ENCODE assay signal across 18 cellular contexts in genomic region chr7:30180718-30181117, GRCh38. TPM values are rescaled to one million over a fixed set of nuclear protein-coding genes. Genes with fewer than 3 reads are reported as not detected.
DNase-seq lines count a peak whose midpoint lies in the region; ATAC-seq, FAIRE-seq and TF ChIP-seq lines count a peak whose summit lies in the region.
"Had no signal": no experiment of that assay in that cellular context is flagged by ENCODE, and none has a peak within 500 bp of the region (broad histone marks: within the 10 kb centered on the region; RNA-seq: fewer than 3 reads in every experiment).

No MANE protein-coding gene starts in this region.

- H3K4me3 ChIP-seq in GM12878 (no peak overlapping the region), muscle layer of colon (ENCODE audit: low read depth in 1 of 2, low read length in 2 of 2) (no peak overlapping the region), thoracic aorta (no peak overlapping the region)
- H3K4me3 ChIP-seq: A549, HAP-1, SJSA1 had no signal

- no peak overlapping the region for H2AFZ ChIP-seq in GM12878 (ENCODE audit: control insufficient read depth, low read depth, low read length)

- TF ChIP-seq RAD21 in GM12878 (IDR thresholded peaks at IDR 0.05; ENCODE audit: insufficient read depth, low read depth, low read length), result no peak

- WGBS in GM12878 (ENCODE audit: insufficient coverage, insufficient replicate concordance, low lambda C conversion rate, missing lambda C conversion rate), result 43% methylated on average over 2 of the region's 2 CpGs

- H3K27me3 ChIP-seq in GM12878 (replicated peaks in 1 of 2; ENCODE audit: control insufficient read depth in 2 of 2, insufficient read depth in 2 of 2, low read length in 1 of 2), result no peaks in the 10 kb centered on the region
- no peaks in the 10 kb centered on the region for H3K27me3 ChIP-seq in muscle layer of colon (ENCODE audit: control insufficient read depth in 1 of 2, insufficient read depth in 2 of 2, low read length in 2 of 2)
- no peaks in the 10 kb centered on the region for H3K27me3 ChIP-seq in thoracic aorta (replicated peaks; ENCODE audit: insufficient read depth)
- H3K27me3 ChIP-seq: SJSA1 had no signal

- no peaks in the 10 kb centered on the region for H3K79me2 ChIP-seq in GM12878 (ENCODE audit: control insufficient read depth, insufficient read depth, low read length)

- H3K9me3 ChIP-seq in GM12878 (replicated peaks; ENCODE audit: control insufficient read depth, insufficient read depth, low read length) (no peaks in the 10 kb centered on the region), muscle layer of colon (ENCODE audit: low read length) (no peaks in the 10 kb centered on the region), thoracic aorta (no peaks in the 10 kb centered on the region)
- H3K9me3 ChIP-seq: A549, HAP-1, SJSA1 had no signal

- no TSS peak for BruUV-seq in GM12878 (replicated peaks; lab: Mats Ljungman, UMichigan)

- H3K9ac ChIP-seq in GM12878 (ENCODE audit: control insufficient read depth, insufficient read depth, low read length) (no peak overlapping the region), muscle layer of colon (ENCODE audit: low read length) (no peak overlapping the region)

- TF ChIP-seq CTCF in GM12878 (IDR thresholded peaks at IDR 0.05 in 2 of 3, conservative IDR thresholded peaks at IDR 0.05 in 1 of 3; ENCODE audit: control insufficient read depth in 2 of 3, extremely low read depth in 1 of 3, insufficient read depth in 1 of 3, low read depth in 3 of 3, low read length in 3 of 3), result no peak
- no peak for TF ChIP-seq CTCF in thoracic aorta (IDR thresholded peaks at IDR 0.05)

- no peak for DNase-seq in GM12891 (ENCODE audit: insufficient read length, low spot score)
- no peak for DNase-seq in GM12878 (ENCODE audit: low read depth, low spot score)
- no peak for DNase-seq in thoracic aorta (ENCODE audit: low spot score)
- no peak for DNase-seq in islet precursor cell
- DNase-seq in Ammon's horn (ENCODE audit: low spot score), result no peak
- DNase-seq: C1 segment of cervical spinal cord, DMS153, EL, MV-4-11, NCI-H1436 treated with DMSO at 0.1 percent for 48 hours, NCI-H2081 treated with DMSO at 0.1 percent for 48 hours, NCI-H510A treated with DMSO at 0.1 percent for 48 hours had no signal

- in situ Hi-C loops in GM12878 (cut with MboI), result no loop called here

- SMC1A ChIA-PET in GM12878 (lab: Charles Lee; ENCODE audit: uncharacterized antibody, unreplicated experiment), result interaction anchor here (0.9 to 11.2 kb wide), 9 partner anchors 12 to 95 kb away, joined by 3 to 87 read pairs (median 41); no protein-coding TSS in a partner anchor

- no peaks in the 10 kb centered on the region for H4K20me1 ChIP-seq in GM12878 (ENCODE audit: control insufficient read depth, insufficient read depth)

- no peak overlapping the region for H3K4me2 ChIP-seq in GM12878 (ENCODE audit: control insufficient read depth, insufficient read depth)
- H3K4me2 ChIP-seq: A549 had no signal

- peaks cover 32% of the 10 kb centered on the region for H3K4me1 ChIP-seq in GM12878 (ENCODE audit: control insufficient read depth, insufficient read depth, low read length)
- peaks cover 52% of the 10 kb centered on the region for H3K4me1 ChIP-seq in muscle layer of colon (ENCODE audit: insufficient read depth, low read length)
- H3K4me1 ChIP-seq in thoracic aorta (ENCODE audit: control insufficient read depth in 1 of 2, low read depth in 2 of 2), result peaks cover 43 to 96% of the 10 kb centered on the region in 2 donors
- H3K4me1 ChIP-seq: A549, HAP-1, SJSA1 had no signal

- TF ChIP-seq POLR2A in GM12891 (IDR thresholded peaks at IDR 0.05; ENCODE audit: low read depth, low read length) (no peak), GM12878 (IDR thresholded peaks at IDR 0.05; ENCODE audit: low read depth, low read length) (no peak)

- FAIRE-seq in GM12891 (lab: Jason Lieb, UNC) (peak; percentile 16), GM12878 (lab: Jason Lieb, UNC) (no peak)
- FAIRE-seq: A549 had no signal

- POLR2A ChIA-PET in GM12878 (lab: Charles Lee), result interaction anchor here (0.5 to 2.2 kb wide), 6 partner anchors 18 to 95 kb away, joined by 3 to 6 read pairs (median 4); no protein-coding TSS in a partner anchor

- no peak overlapping the region for H3K27ac ChIP-seq in GM12878 (ENCODE audit: control insufficient read depth, insufficient read depth)
- H3K27ac ChIP-seq in muscle layer of colon (ENCODE audit: low read depth, low read length), result peak overlapping the region; percentile 21
- H3K27ac ChIP-seq in thoracic aorta, result peak overlapping the region; percentile 87 to 88
- H3K27ac ChIP-seq: A549, SJSA1 had no signal

- CTCF ChIA-PET in GM12878 (lab: Yijun Ruan, JAX), result interaction anchor here (0.8 to 10.4 kb wide), 5 partner anchors 11 to 45 kb away, joined by 3 to 78 read pairs (median 8); no protein-coding TSS in a partner anchor

- RAD21 ChIA-PET in GM12878 (lab: Charles Lee; ENCODE audit: unreplicated experiment), result interaction anchor here (1.1 to 4.3 kb wide), 5 partner anchors 13 to 284 kb away, joined by 3 to 42 read pairs (median 12); no protein-coding TSS in a partner anchor

- ATAC-seq in GM12878, result peak; percentile 44
- ATAC-seq in thoracic aorta (ENCODE audit: insufficient number of reproducible peaks, low FRiP score, low read depth), result no peak
- no peak for ATAC-seq in GM18519 (IDR thresholded peaks at IDR 0.05; ENCODE audit: low FRiP score, unreplicated experiment)
- ATAC-seq in HG03039 (IDR thresholded peaks at IDR 0.05; ENCODE audit: unreplicated experiment), result no peak
- ATAC-seq: A549 had no signal

- intact Hi-C loops in GM12878 (cut with micrococcal nuclease; ENCODE audit: unreplicated experiment), result loop anchor here (2.0 kb wide), 1 partner anchor 20 kb away; no protein-coding TSS in a partner anchor

- TF ChIP-seq EP300 in GM12878 (IDR thresholded peaks at IDR 0.05; ENCODE audit: borderline replicate concordance in 1 of 2, control insufficient read depth in 1 of 2, low read depth in 2 of 2, low read length in 2 of 2), result peak; percentile 49 to 90

- no peaks in the 10 kb centered on the region for H3K36me3 ChIP-seq in GM12878 (ENCODE audit: control insufficient read depth in 2 of 2, insufficient read depth in 2 of 2, low read length in 1 of 2)
- H3K36me3 ChIP-seq in muscle layer of colon (ENCODE audit: insufficient read depth, low read length), result no peaks in the 10 kb centered on the region
- H3K36me3 ChIP-seq in thoracic aorta, result no peaks in the 10 kb centered on the region
- H3K36me3 ChIP-seq: HAP-1, SJSA1 had no signal

TF ChIP-seq in GM12891, 5 proteins besides CTCF, POLR2A, EP300 and RAD21:
- TF ChIP-seq SPI1 (IDR thresholded peaks at IDR 0.05; ENCODE audit: low read depth, low read length) (no peak), POLR2AphosphoS5 (IDR thresholded peaks at IDR 0.05; ENCODE audit: low read depth, low read length) (no peak), PAX5 (IDR thresholded peaks at IDR 0.05; ENCODE audit: insufficient read depth, low read length, severe bottlenecking) (no peak), POU2F2 (IDR thresholded peaks at IDR 0.05; ENCODE audit: low read depth, low read length) (no peak)

TF ChIP-seq in GM12878, 131 proteins besides CTCF, POLR2A, EP300 and RAD21 (continues in another document):
- no peak for TF ChIP-seq PAX8 (IDR thresholded peaks at IDR 0.05)
- TF ChIP-seq, protein P1, sequence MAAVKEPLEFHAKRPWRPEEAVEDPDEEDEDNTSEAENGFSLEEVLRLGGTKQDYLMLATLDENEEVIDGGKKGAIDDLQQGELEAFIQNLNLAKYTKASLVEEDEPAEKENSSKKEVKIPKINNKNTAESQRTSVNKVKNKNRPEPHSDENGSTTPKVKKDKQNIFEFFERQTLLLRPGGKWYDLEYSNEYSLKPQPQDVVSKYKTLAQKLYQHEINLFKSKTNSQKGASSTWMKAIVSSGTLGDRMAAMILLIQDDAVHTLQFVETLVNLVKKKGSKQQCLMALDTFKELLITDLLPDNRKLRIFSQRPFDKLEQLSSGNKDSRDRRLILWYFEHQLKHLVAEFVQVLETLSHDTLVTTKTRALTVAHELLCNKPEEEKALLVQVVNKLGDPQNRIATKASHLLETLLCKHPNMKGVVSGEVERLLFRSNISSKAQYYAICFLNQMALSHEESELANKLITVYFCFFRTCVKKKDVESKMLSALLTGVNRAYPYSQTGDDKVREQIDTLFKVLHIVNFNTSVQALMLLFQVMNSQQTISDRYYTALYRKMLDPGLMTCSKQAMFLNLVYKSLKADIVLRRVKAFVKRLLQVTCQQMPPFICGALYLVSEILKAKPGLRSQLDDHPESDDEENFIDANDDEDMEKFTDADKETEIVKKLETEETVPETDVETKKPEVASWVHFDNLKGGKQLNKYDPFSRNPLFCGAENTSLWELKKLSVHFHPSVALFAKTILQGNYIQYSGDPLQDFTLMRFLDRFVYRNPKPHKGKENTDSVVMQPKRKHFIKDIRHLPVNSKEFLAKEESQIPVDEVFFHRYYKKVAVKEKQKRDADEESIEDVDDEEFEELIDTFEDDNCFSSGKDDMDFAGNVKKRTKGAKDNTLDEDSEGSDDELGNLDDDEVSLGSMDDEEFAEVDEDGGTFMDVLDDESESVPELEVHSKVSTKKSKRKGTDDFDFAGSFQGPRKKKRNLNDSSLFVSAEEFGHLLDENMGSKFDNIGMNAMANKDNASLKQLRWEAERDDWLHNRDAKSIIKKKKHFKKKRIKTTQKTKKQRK (IDR thresholded peaks at IDR 0.05; ENCODE audit: low read depth, low read length), result no peak

RNA-seq across cellular contexts. Expression of gene MTURN, which starts 45.9 kb away (rescaled TPM):
- 1.1 TPM for polyA plus RNA-seq in GM12891 (2012; ENCODE audit: low read depth, missing spikeins)
- 1.7 and 3.9 TPM in 2 replicates for total RNA-seq in GM12878 (2013; cell fraction: nucleolus; rRNA removed)
- total RNA-seq in GM12878 (2014; rRNA removed) (2.7 and 5.0 TPM in 2 replicates), GM12878 (2014; rRNA removed; fragmentation: Illumina TruSeq; extraction: Trizol) (3.3 and 3.4 TPM in 2 replicates), GM12878 (2021) (4.3 and 4.7 TPM in 2 replicates), thoracic aorta (10 to 100 TPM; 71.1 to 80.1 TPM)
- polyA plus RNA-seq in GM12878 (2011; ENCODE audit: low read depth), result 0.73 TPM
- polyA plus RNA-seq in GM12878 (2011; rRNA removed) (3.4 and 3.8 TPM in 2 replicates), GM12878 (2014; fragmentation: Illumina TruSeq; extraction: Trizol) (3.3 and 3.8 TPM in 2 replicates), GM12878 (2014; fragmentation: Nextera tagmentation; extraction: Ambion mirVana) (under 1 TPM; 0.52 to 0.77 TPM), GM12878 (2014; rRNA removed) (3.0 and 3.3 TPM in 2 replicates), GM12878 (2016; fragmentation: Nextera tagmentation; extraction: Ambion mirVana) (1 to 10 TPM in 1 of 2 experiments, under 1 TPM in 1; 0.52 to 1.9 TPM)
- polyA plus RNA-seq in GM12878 (2011; cell fraction: cytosol; rRNA removed), result 1.6 and 1.9 TPM in 2 replicates
- 3.7 and 4.9 TPM in 2 replicates for polyA plus RNA-seq in GM12878 (2011; cell fraction: nucleus; rRNA removed)
- 0.80 and 1.1 TPM in 2 replicates for polyA plus RNA-seq in GM12878 (2012)
- 2.0 and 2.1 TPM in 2 replicates for polyA minus RNA-seq in GM12878 (2011; rRNA and poly(A)+ RNA removed)
- 0.83 and 1.7 TPM in 2 replicates for polyA minus RNA-seq in GM12878 (2011; cell fraction: cytosol; rRNA and poly(A)+ RNA removed)
- polyA minus RNA-seq in GM12878 (2011; cell fraction: nucleus; rRNA and poly(A)+ RNA removed), result 0.85 and 1.5 TPM in 2 replicates

Comparison
In these comparisons a context has a peak if more than half of its experiments do, and no peak if none do; other contexts are left out.
1. RNA of gene MTURN, which starts 45.9 kb away (total RNA-seq): 71.1 to 80.1 TPM in thoracic aorta; 1.7 to 5.0 TPM in GM12878; every median in the first group is over 10 times any median in the second.